Comparison of ENCODE assay signal across 32 cellular contexts in the genomic region with DNA sequence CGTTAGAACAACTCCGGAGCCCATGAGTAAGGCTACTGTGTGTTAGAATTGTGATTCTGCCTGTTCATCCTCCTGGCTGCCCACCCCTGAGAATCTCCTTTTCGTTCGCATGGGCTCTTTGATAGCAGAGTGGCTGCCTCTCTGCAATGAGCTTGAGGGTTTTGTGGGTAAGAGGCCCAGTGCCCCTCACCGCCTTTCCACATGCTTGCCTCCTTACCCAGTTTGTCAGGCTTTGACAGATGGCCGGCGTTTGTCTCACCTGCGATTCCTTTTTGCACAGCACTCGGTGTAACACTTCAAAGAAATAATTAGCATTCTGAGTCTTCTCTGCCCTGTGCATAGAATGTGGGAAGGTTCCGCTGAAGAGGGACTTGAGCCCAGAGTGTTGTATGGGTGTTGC.
"Had no signal": no experiment of that assay in that cellular context is flagged by ENCODE, and none has a peak within 500 bp of the region (broad histone marks: within the 10 kb centered on the region; RNA-seq: fewer than 3 reads in every experiment).

No MANE protein-coding gene starts in this region.

- H3K4me3 Mint-ChIP-seq: activated B cell treated with CpG ODN at 0.5 μM for 24 hours; activated CD4-positive, alpha-beta memory T cell treated with anti-CD3 and anti-CD28 coated beads for 36 hours; activated naive CD8-positive, alpha-beta T cell treated with anti-CD3 and anti-CD28 coated beads for 36 hours; activated T-helper 17 cell treated with anti-CD3 and anti-CD28 coated beads, Interleukin-2, amount 50 U/mL, for 72 hours; central memory CD8-positive, alpha-beta T cell had no signal

- H3K27me3 Mint-ChIP-seq: activated B cell treated with CpG ODN at 0.5 μM for 24 hours; activated CD4-positive, alpha-beta memory T cell treated with anti-CD3 and anti-CD28 coated beads for 36 hours; activated naive CD8-positive, alpha-beta T cell treated with anti-CD3 and anti-CD28 coated beads for 36 hours; activated T-helper 17 cell treated with anti-CD3 and anti-CD28 coated beads, Interleukin-2, amount 50 U/mL, for 72 hours; central memory CD8-positive, alpha-beta T cell had no signal

- H3K9me3 Mint-ChIP-seq: activated B cell treated with CpG ODN at 0.5 μM for 24 hours; activated CD4-positive, alpha-beta memory T cell treated with anti-CD3 and anti-CD28 coated beads for 36 hours; activated T-cell treated with anti-CD3 and anti-CD28 coated beads, Interleukin-2, amount 50 U/mL, for 72 hours; activated T-helper 17 cell treated with anti-CD3 and anti-CD28 coated beads, Interleukin-2, amount 50 U/mL, for 72 hours; central memory CD8-positive, alpha-beta T cell had no signal

- ATAC-seq: activated T-cell treated with anti-CD3 and anti-CD28 coated beads, Interleukin-2, amount 50 U/mL, for 72 hours; activated T-helper 17 cell treated with anti-CD3 and anti-CD28 coated beads, Interleukin-2, amount 50 U/mL, for 72 hours had no signal

- H3K9me3 ChIP-seq: ascending aorta had no signal

- H3K36me3 ChIP-seq: ascending aorta, cardiac muscle cell had no signal

- H3K4me3 ChIP-seq: ascending aorta, cardiac muscle cell had no signal

- H3K27ac Mint-ChIP-seq: activated B cell treated with CpG ODN at 0.5 μM for 24 hours; activated CD4-positive, alpha-beta memory T cell treated with anti-CD3 and anti-CD28 coated beads for 36 hours; activated naive CD8-positive, alpha-beta T cell treated with anti-CD3 and anti-CD28 coated beads for 36 hours; activated T-cell treated with anti-CD3 and anti-CD28 coated beads, Interleukin-2, amount 50 U/mL, for 72 hours; activated T-helper 17 cell treated with anti-CD3 and anti-CD28 coated beads, Interleukin-2, amount 50 U/mL, for 72 hours had no signal

- DNase-seq: activated B cell treated with CpG ODN at 0.5 μM for 24 hours; activated CD4-positive, alpha-beta memory T cell treated with anti-CD3 and anti-CD28 coated beads for 36 hours; activated CD4-positive, alpha-beta T cell treated with anti-CD3 and anti-CD28 coated beads for 4 hours; activated CD4-positive, alpha-beta T cell treated with anti-CD3 and anti-CD28 coated beads, Interleukin-2, amount 50 U/mL, for 1 hour; activated CD4-positive, CD25-positive, alpha-beta regulatory T cell treated with anti-CD3 and anti-CD28 coated beads, Interleukin-2, amount 50 U/mL, for 72 hours; activated effector memory CD4-positive, alpha-beta T cell treated with anti-CD3 and anti-CD28 coated beads, Interleukin-2, amount 50 U/mL, for 16 hours; activated naive CD4-positive, alpha-beta T cell; activated naive CD4-positive, alpha-beta T cell treated with anti-CD3 and anti-CD28 coated beads, Interleukin-2, amount 50 U/mL, for 16 hours; activated naive CD8-positive, alpha-beta T cell treated with anti-CD3 and anti-CD28 coated beads for 36 hours; activated T-cell treated with anti-CD3 and anti-CD28 coated beads, Interleukin-2, amount 50 U/mL, for 1 hour; activated T-cell treated with anti-CD3 and anti-CD28 coated beads, Interleukin-2, amount 50 U/mL, for 72 hours; amygdala; Kasumi-1; NCI-H1092 treated with DMSO at 0.1 percent for 48 hours; NCI-H1417; NCI-H146; NCI-H187 treated with DMSO at 0.1 percent for 48 hours; NCI-H2081; NCI-H345; NCI-H524 treated with DMSO at 0.1 percent for 48 hours; NK-92 treated with Interleukin-12 subunit alpha and Interleukin-12 subunit beta, amount 100 ng/mL, for 24 hours; OCI-M1; Right ventricle myocardium superior; SW 1271; T-helper 1 cell; T-helper 2 cell; T-helper 9 cell had no signal

- H3K27ac ChIP-seq: ascending aorta, cardiac muscle cell, VCaP had no signal

- H3K27me3 ChIP-seq: ascending aorta, cardiac muscle cell had no signal
